12 cellular contexts compared by ENCODE assay signal in genomic region chr12:67358686-67359374, GRCh38.
A peak's percentile ranks its signal among the peaks of the same experiment; 100 is the strongest.
DNase-seq lines count a peak whose midpoint lies in the region; ATAC-seq and TF ChIP-seq lines count a peak whose summit lies in the region.
"Had no signal": no experiment of that assay in that cellular context is flagged by ENCODE, and none has a peak within 500 bp of the region (broad histone marks: within the 10 kb centered on the region; RNA-seq: fewer than 3 reads in every experiment).

No MANE protein-coding gene starts in this region.

- H3K36me3 ChIP-seq in brain microvascular endothelial cell (replicated peaks): no peaks in the 10 kb centered on the region
- H3K36me3 ChIP-seq in right lobe of liver: no peaks in the 10 kb centered on the region
- H3K36me3 ChIP-seq: prostate gland had no signal

- 50% methylated on average over 4 of the region's 4 CpGs for WGBS in right lobe of liver (ENCODE audit: insufficient coverage, low coverage, low lambda C conversion rate, missing lambda C conversion rate)

- H3K27ac ChIP-seq in brain microvascular endothelial cell: peak overlapping the region; percentile 56
- H3K27ac ChIP-seq in right lobe of liver: no peak overlapping the region
- H3K27ac ChIP-seq: prostate gland had no signal

- no peak for TF ChIP-seq CTCF in brain microvascular endothelial cell (IDR thresholded peaks at IDR 0.05; ENCODE audit: low read depth, low read length, missing control alignments)
- TF ChIP-seq CTCF in right lobe of liver (IDR thresholded peaks at IDR 0.05): no peak

- DNase-seq in NAMALWA (ENCODE audit: low spot score) (peak; percentile 22), brain microvascular endothelial cell (peak; percentile 90), pons (ENCODE audit: low spot score) (peak; percentile 3), right lobe of liver (no peak), NCI-H1436 (lab: John Stamatoyannopoulos, UW) (no peak), D341Med (ENCODE audit: low spot score) (no peak)
- no peak for DNase-seq in activated CD4-positive, alpha-beta T cell treated with anti-CD3 and anti-CD28 coated beads for 48 hours
- DNase-seq: activated CD8-positive, alpha-beta T cell treated with anti-CD3 and anti-CD28 coated beads, Interleukin-2, amount 10 ng/mL, durations not matched to agents 7 days and 5 days; central memory CD4-positive, alpha-beta T cell; stimulated activated naive CD8-positive, alpha-beta T cell treated with anti-CD3 and anti-CD28 coated beads, Interleukin-15, amount 100 ng/mL, for 72 hours had no signal

- TF ChIP-seq POLR2A in right lobe of liver (IDR thresholded peaks at IDR 0.05): no peak

- intact Hi-C loops in right lobe of liver (cut with DNase I): loop anchor here (5.0 to 10.0 kb wide), 3 partner anchors 53 to 586 kb away; no protein-coding TSS in a partner anchor

- H3K27me3 ChIP-seq in brain microvascular endothelial cell (replicated peaks) (no peaks in the 10 kb centered on the region), right lobe of liver (no peaks in the 10 kb centered on the region)

- H3K4me3 ChIP-seq in brain microvascular endothelial cell (ENCODE audit: low read depth, low read length): no peak overlapping the region
- no peak overlapping the region for H3K4me3 ChIP-seq in right lobe of liver
- H3K4me3 ChIP-seq: prostate gland had no signal

- ATAC-seq in GM18870 (IDR thresholded peaks at IDR 0.05; ENCODE audit: unreplicated experiment): peak; percentile 58
- no peak for ATAC-seq in right lobe of liver
- ATAC-seq: activated CD8-positive, alpha-beta T cell treated with anti-CD3 and anti-CD28 coated beads, Interleukin-2, amount 10 ng/mL, durations not matched to agents 7 days and 5 days; stimulated activated naive CD8-positive, alpha-beta T cell treated with anti-CD3 and anti-CD28 coated beads, Interleukin-15, amount 100 ng/mL, for 72 hours had no signal

- H3K4me1 ChIP-seq in right lobe of liver: peaks cover 0 to 8% (median 0%) of the 10 kb centered on the region in 4 donors
- H3K4me1 ChIP-seq: prostate gland had no signal

- H3K9me3 ChIP-seq in right lobe of liver: no peaks in the 10 kb centered on the region
- H3K9me3 ChIP-seq: prostate gland had no signal

- in situ Hi-C loops in brain microvascular endothelial cell (cut with HindIII; ENCODE audit: low pct_ligation_motif_present, low sequenced_read_pairs): no loop called here

Comparison
In these comparisons a context has a peak if more than half of its experiments do, and no peak if none do; other contexts are left out.
1. DNase-seq: peak in NAMALWA (single experiment), brain microvascular endothelial cell (single experiment) and pons (single experiment); none in right lobe of liver (0 of 3), activated CD4-positive, alpha-beta T cell treated with anti-CD3 and anti-CD28 coated beads for 48 hours (single experiment), NCI-H1436 (single experiment) and D341Med (single experiment).